8 cellular contexts compared by ENCODE assay signal in genomic region chr5:74433255-74434123, GRCh38.
DNase-seq lines count a peak whose midpoint lies in the region; ATAC-seq, FAIRE-seq and TF ChIP-seq lines count a peak whose summit lies in the region.

No MANE protein-coding gene starts in this region.

- no peaks in the 10 kb centered on the region for H3K9me1 ChIP-seq in endothelial cell of umbilical vein (replicated peaks; ENCODE audit: control insufficient read depth, extremely low read depth, insufficient read depth, low read length)

- TF ChIP-seq POLR2A in endothelial cell of umbilical vein (IDR thresholded peaks at IDR 0.05; ENCODE audit: low read depth, low read length) (no peak), lower leg skin (IDR thresholded peaks at IDR 0.05) (no peak)

- no peak overlapping the region for H3K4me3 Mint-ChIP-seq in naive thymus-derived CD4-positive, alpha-beta T cell

- FAIRE-seq in endothelial cell of umbilical vein (lab: Jason Lieb, UNC) = peak; percentile 85

- H3K79me2 ChIP-seq in endothelial cell of umbilical vein (ENCODE audit: control insufficient read depth, insufficient read depth, low read length) = no peaks in the 10 kb centered on the region

- H3K4me2 ChIP-seq in endothelial cell of umbilical vein (ENCODE audit: insufficient read depth, low read length) = peak overlapping the region; percentile 79

- ATAC-seq in naive thymus-derived CD4-positive, alpha-beta T cell = peak; percentile 83
- ATAC-seq in GM21723 (IDR thresholded peaks at IDR 0.05; ENCODE audit: unreplicated experiment) (no peak), omental fat pad (ENCODE audit: low FRiP score) (no peak)

- peak overlapping the region; percentile 81 for H2AFZ ChIP-seq in endothelial cell of umbilical vein (ENCODE audit: low read depth, low read length)

- WGBS in lower leg skin, 2 donors = 41 to 42% methylated on average over 11 of the region's 11 CpGs

- no peak for TF ChIP-seq CTCF in endothelial cell of umbilical vein (IDR thresholded peaks at IDR 0.05; ENCODE audit: extremely low read depth in 1 of 2, insufficient read depth in 1 of 2, low read depth in 1 of 2, low read length in 2 of 2)
- TF ChIP-seq CTCF in lower leg skin (IDR thresholded peaks at IDR 0.05) = no peak
- no peak for TF ChIP-seq CTCF in omental fat pad (IDR thresholded peaks at IDR 0.05)

- DNase-seq in GF-D8 (lab: John Stamatoyannopoulos, UW) (peak; percentile 19), KBM-7 (peak; percentile 64), endothelial cell of umbilical vein (ENCODE audit: low read depth, low spot score) (peak; percentile 87), lower leg skin (ENCODE audit: low spot score in 2 of 2) (no peak), omental fat pad (ENCODE audit: low spot score) (no peak)
- no peak for DNase-seq in naive thymus-derived CD4-positive, alpha-beta T cell
- no peak for DNase-seq in activated CD4-positive, alpha-beta T cell treated with anti-CD3 and anti-CD28 coated beads, Interleukin-2, amount 50 U/mL, for 1 hour

- dilution Hi-C loops in endothelial cell of umbilical vein (cut with MboI; ENCODE audit: extremely low pct_ligation_motif_present, low sequenced_read_pairs) = no loop called here

- peaks cover 0 to 9% (median 0%) of the 10 kb centered on the region in 7 donors for H3K4me1 Mint-ChIP-seq in naive thymus-derived CD4-positive, alpha-beta T cell

- POLR2A ChIA-PET in endothelial cell of umbilical vein (lab: Charles Lee) = interaction anchor here (0.7 kb wide), 1 partner anchor 93 kb away, joined by 4 read pairs; no protein-coding TSS in a partner anchor
- POLR2A ChIA-PET in naive thymus-derived CD4-positive, alpha-beta T cell (lab: Charles Lee) = no interaction called here

- H3K27me3 Mint-ChIP-seq in naive thymus-derived CD4-positive, alpha-beta T cell = peaks cover 7 to 41% (median 30%) of the 10 kb centered on the region in 5 donors

- peak overlapping the region; percentile 48 for H3K9ac ChIP-seq in endothelial cell of umbilical vein (replicated peaks; ENCODE audit: extremely low read depth, insufficient read depth, low read length)

- intact Hi-C loops in endothelial cell of umbilical vein (cut with micrococcal nuclease) (loop anchor here (1.0 to 10.0 kb wide), 5 partner anchors 18 to 399 kb away; partner anchors contain the start of gene ENC1), lower leg skin (cut with DNase I; ENCODE audit: low total_unique reads) (no loop called here)
- intact Hi-C loops in naive thymus-derived CD4-positive, alpha-beta T cell (cut with micrococcal nuclease) = no loop called here

- H3K27ac Mint-ChIP-seq in naive thymus-derived CD4-positive, alpha-beta T cell = no peak overlapping the region

- no peaks in the 10 kb centered on the region for H3K36me3 ChIP-seq in endothelial cell of umbilical vein (ENCODE audit: control insufficient read depth in 2 of 2, extremely low read depth in 1 of 2, insufficient read depth in 2 of 2, low read length in 2 of 2)
- no peaks in the 10 kb centered on the region for H3K36me3 ChIP-seq in naive thymus-derived CD4-positive, alpha-beta T cell (ENCODE audit: control insufficient read depth in 2 of 3, insufficient read depth in 3 of 3, low read length in 3 of 3)

- in situ Hi-C loops in KBM-7 (cut with MboI; ENCODE audit: low pct_unique_long_range_greater_than_20kb, low sequenced_read_pairs) = no loop called here

- H4K20me1 ChIP-seq in endothelial cell of umbilical vein (replicated peaks; ENCODE audit: control insufficient read depth, extremely low read depth, insufficient read depth, low read length) = no peaks in the 10 kb centered on the region

- CTCF ChIA-PET in endothelial cell of umbilical vein (lab: Charles Lee) = interaction anchor here (0.8 to 1.6 kb wide), 5 partner anchors 14 to 221 kb away, joined by 3 to 8 read pairs (median 3); partner anchors contain the start of gene ENC1
- CTCF ChIA-PET in naive thymus-derived CD4-positive, alpha-beta T cell (lab: Charles Lee) = no interaction called here

- H3K36me3 Mint-ChIP-seq in naive thymus-derived CD4-positive, alpha-beta T cell = no peaks in the 10 kb centered on the region

- H3K4me3 ChIP-seq in endothelial cell of umbilical vein (replicated peaks in 1 of 3; ENCODE audit: insufficient read depth in 1 of 3, low read depth in 1 of 3, low read length in 3 of 3) = peak overlapping the region in 1 of 3 experiments; percentile 13
- no peak overlapping the region for H3K4me3 ChIP-seq in naive thymus-derived CD4-positive, alpha-beta T cell (ENCODE audit: low read length)
- no peak overlapping the region for H3K4me3 ChIP-seq in lower leg skin (ENCODE audit: low read depth, poor library complexity, severe bottlenecking)

- peaks cover 28% of the 10 kb centered on the region for H3K4me1 ChIP-seq in endothelial cell of umbilical vein (ENCODE audit: control insufficient read depth, extremely low read depth, insufficient read depth, low read length)
- H3K4me1 ChIP-seq in naive thymus-derived CD4-positive, alpha-beta T cell (ENCODE audit: control insufficient read depth in 2 of 2, insufficient read depth in 2 of 2, low read length in 2 of 2) = no peaks in the 10 kb centered on the region

- TSS peak; percentile 73 for BruUV-seq in endothelial cell of umbilical vein (replicated peaks; lab: Mats Ljungman, UMichigan)

- peaks cover 0 to 6% (median 2%) of the 10 kb centered on the region in 11 donors for H3K9me3 Mint-ChIP-seq in naive thymus-derived CD4-positive, alpha-beta T cell

- no peaks in the 10 kb centered on the region for H3K27me3 ChIP-seq in endothelial cell of umbilical vein (ENCODE audit: control insufficient read depth in 2 of 2, insufficient read depth in 2 of 2, low read length in 2 of 2)
- H3K27me3 ChIP-seq in naive thymus-derived CD4-positive, alpha-beta T cell (ENCODE audit: control insufficient read depth in 2 of 2, insufficient read depth in 2 of 2, low read length in 2 of 2) = no peaks in the 10 kb centered on the region

- peak overlapping the region; percentile 86 for H3K27ac ChIP-seq in endothelial cell of umbilical vein (ENCODE audit: insufficient read depth, low read depth, low read length)
- H3K27ac ChIP-seq in naive thymus-derived CD4-positive, alpha-beta T cell (ENCODE audit: low read depth, low read length) = no peak overlapping the region

- H3K9me3 ChIP-seq in endothelial cell of umbilical vein (replicated peaks; ENCODE audit: control insufficient read depth, insufficient read depth, low read length) = no peaks in the 10 kb centered on the region
- H3K9me3 ChIP-seq in naive thymus-derived CD4-positive, alpha-beta T cell (ENCODE audit: control insufficient read depth in 2 of 3, low read length in 3 of 3) = no peaks in the 10 kb centered on the region

TF ChIP-seq in endothelial cell of umbilical vein, 7 proteins besides CTCF, POLR2A, EP300 and RAD21:
- peak; percentile 28 for TF ChIP-seq MYC (IDR thresholded peaks at IDR 0.05; ENCODE audit: low read depth, low read length)
- peak; percentile 58 for TF ChIP-seq FOS (IDR thresholded peaks at IDR 0.05; ENCODE audit: borderline replicate concordance, insufficient read depth, low read length)
- peak; percentile 22 for TF ChIP-seq GATA2 (IDR thresholded peaks at IDR 0.05; ENCODE audit: insufficient read depth, insufficient read length, low read depth, low read length)
- TF ChIP-seq MAX (IDR thresholded peaks at IDR 0.05; ENCODE audit: insufficient read depth, insufficient read length) = no peak
- peak; percentile 53 for TF ChIP-seq JUN (IDR thresholded peaks at IDR 0.05; ENCODE audit: borderline replicate concordance, insufficient read depth, insufficient read length, low read depth)
- TF ChIP-seq EZH2 (IDR thresholded peaks at IDR 0.05; ENCODE audit: borderline replicate concordance, low read depth, low read length, severe bottlenecking) = no peak
- peak; percentile 64 for TF ChIP-seq POLR2AphosphoS5 (IDR thresholded peaks at IDR 0.05; ENCODE audit: insufficient read depth, low read depth, low read length)

Comparison
In these comparisons a context has a peak if more than half of its experiments do, and no peak if none do; other contexts are left out.
1. DNase-seq: peak in GF-D8 (single experiment), KBM-7 (single experiment) and endothelial cell of umbilical vein (single experiment); none in naive thymus-derived CD4-positive, alpha-beta T cell (0 of 9), lower leg skin (0 of 2), activated CD4-positive, alpha-beta T cell treated with anti-CD3 and anti-CD28 coated beads, Interleukin-2, amount 50 U/mL, for 1 hour (single experiment) and omental fat pad (single experiment).